In genomic region chr19:41795031-41795461, GRCh38 we compare ENCODE assay signal across 1 cellular context.
TF ChIP-seq lines count a peak whose summit lies in the region.

No MANE protein-coding gene starts in this region.

TF ChIP-seq in HEK293, 187 proteins besides CTCF, POLR2A, EP300 and RAD21 (continued from another document):
- TF ChIP-seq ZBTB49 (tag by site-specific recombination; IDR thresholded peaks at IDR 0.05; ENCODE audit: low read depth) (no peak), ZNF324 (tag by site-specific recombination; IDR thresholded peaks at IDR 0.05) (no peak), ZEB2 (tag by site-specific recombination; IDR thresholded peaks at IDR 0.05) (no peak), PRDM10 (tag by site-specific recombination; IDR thresholded peaks at IDR 0.05) (0 out of 2 replicates have a peak, but pooled peaks have one; percentile 31), ZNF23 (tag by site-specific recombination; IDR thresholded peaks at IDR 0.05; ENCODE audit: borderline replicate concordance) (no peak), ZNF707 (tag by site-specific recombination; IDR thresholded peaks at IDR 0.05) (no peak), ZBTB44 (tag by site-specific recombination; IDR thresholded peaks at IDR 0.05) (no peak), ZNF280C (tag by site-specific recombination; IDR thresholded peaks at IDR 0.05) (no peak), ZFHX2 (tag by site-specific recombination; conservative IDR thresholded peaks at IDR 0.05) (peak; percentile 81), BCL6B (tag by site-specific recombination; IDR thresholded peaks at IDR 0.05) (no peak), GLI2 (tag by site-specific recombination; IDR thresholded peaks at IDR 0.05; ENCODE audit: borderline replicate concordance, low read depth) (no peak), ZNF660 (tag by site-specific recombination; IDR thresholded peaks at IDR 0.05) (0 out of 2 replicates have a peak, but pooled peaks have one; percentile 29)
